Comparison of ENCODE assay signal across 8 cellular contexts in the genomic region with DNA sequence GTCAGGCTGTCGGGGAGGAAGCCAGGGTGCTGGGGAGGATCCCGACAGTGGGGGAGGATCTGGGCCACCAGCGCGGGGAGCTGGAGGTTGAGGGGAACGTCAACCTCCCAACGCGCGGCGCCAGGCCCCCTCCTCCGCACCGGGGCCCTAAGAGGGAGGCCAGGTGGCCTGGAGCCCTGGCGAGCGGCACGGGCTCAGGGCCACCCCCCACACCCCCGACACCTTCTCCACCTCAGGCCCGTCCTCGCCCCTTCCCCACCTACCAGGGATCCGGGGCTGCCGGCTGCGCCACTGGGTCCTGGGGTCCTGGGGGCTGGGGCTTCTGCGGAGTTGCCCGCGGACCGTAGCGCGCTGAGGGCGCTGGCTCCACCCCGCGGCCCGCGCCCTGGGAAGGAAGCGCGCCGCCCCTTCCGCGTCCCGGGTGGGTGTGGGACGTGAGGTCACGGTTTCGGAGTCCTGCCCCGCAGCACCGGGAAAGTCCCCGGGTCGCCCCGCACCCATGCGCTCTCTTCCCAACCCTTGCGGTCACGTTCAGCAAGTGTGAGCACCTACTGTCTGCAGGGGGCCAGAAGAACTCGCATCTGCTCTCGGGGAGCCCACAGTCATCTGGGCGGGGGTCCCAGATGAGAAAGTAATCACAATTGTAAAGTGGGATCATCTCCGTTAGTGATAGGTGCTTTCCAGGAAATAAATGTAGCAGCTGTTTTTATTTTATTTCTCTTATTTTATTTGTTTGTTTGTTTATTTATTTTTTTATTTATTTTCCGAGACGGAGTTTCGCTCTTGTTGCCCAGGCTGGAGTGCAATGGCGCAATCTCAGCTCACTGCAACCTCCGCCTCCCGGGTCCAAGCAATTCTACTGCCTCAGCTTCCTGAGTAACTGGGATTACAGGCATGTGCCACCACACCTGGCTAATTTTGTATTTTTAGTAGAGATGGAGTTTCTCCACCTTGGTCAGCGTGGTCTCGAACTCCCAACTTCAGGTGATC. TPM values are rescaled to one million over a fixed set of nuclear protein-coding genes. Genes with fewer than 3 reads are reported as not detected.
DNase-seq lines count a peak whose midpoint lies in the region; ATAC-seq, FAIRE-seq and TF ChIP-seq lines count a peak whose summit lies in the region.

TICAM1 (minus strand) TSS at position 362 of the 990 bp plus-strand sequence. CDS start 13,335 bp downstream, outside the sequence.

- no peak for FAIRE-seq in frontal cortex (lab: Jason Lieb, UNC)

- no peak for TF ChIP-seq POLR2A in testis (IDR thresholded peaks at IDR 0.05)

- no peaks in the 10 kb centered on the region for H3K9me3 ChIP-seq in testis

- no peak for TF ChIP-seq CTCF in testis (IDR thresholded peaks at IDR 0.05)

- intact Hi-C loops in testis (cut with DNase I; ENCODE audit: low total_unique reads): no loop called here

- no peaks in the 10 kb centered on the region for H3K27me3 ChIP-seq in testis

- WGBS in testis, 2 donors: 5 to 9% methylated on average over 26 to 58 of the region's 60 CpGs

- ATAC-seq in GM18498 (IDR thresholded peaks at IDR 0.05; ENCODE audit: unreplicated experiment) (peak; percentile 66), HG02798 (IDR thresholded peaks at IDR 0.05; ENCODE audit: poor library complexity, unreplicated experiment) (peak; percentile 84)

- no peaks in the 10 kb centered on the region for H3K36me3 ChIP-seq in testis (ENCODE audit: low read depth, missing control alignments)

- peaks cover 8% of the 10 kb centered on the region for H3K4me1 ChIP-seq in testis

- peak; percentile 73 for DNase-seq in RPMI7951 (ENCODE audit: low read depth)
- DNase-seq in activated effector memory CD4-positive, alpha-beta T cell treated with anti-CD3 and anti-CD28 coated beads, Interleukin-2, amount 50 U/mL, for 16 hours: peak; percentile 94
- peak; percentile 63 to 80 for DNase-seq in frontal cortex (ENCODE audit: low spot score in 2 of 2)
- peak in 30 of 56 donors; percentile 4 to 70 (median 23) for DNase-seq in nucleus accumbens (lab: John Stamatoyannopoulos, UW)
- peak; percentile 64 for DNase-seq in testis
- DNase-seq in G401 (ENCODE audit: low spot score): no peak

- peak within 1 kb of the TSS; percentile 57 to 93 for H3K4me3 ChIP-seq in testis

- in situ Hi-C loops in G401 (cut with HindIII; ENCODE audit: low sequenced_read_pairs): no loop called here

- H3K27ac ChIP-seq in testis: peak within 1 kb of the TSS; percentile 78 to 91

RNA-seq across cellular contexts. Expression of gene TICAM1, which starts in this region (rescaled TPM):
- total RNA-seq in RPMI7951 (2014; rRNA removed; shearing (Covaris generic)): 2.4 and 2.5 TPM in 2 replicates
- total RNA-seq in frontal cortex (1.2 TPM), testis (1 to 10 TPM; 5.0 to 6.3 TPM)
- polyA plus RNA-seq in testis (ENCODE audit: insufficient read depth, low read depth, low replicate concordance): 4.8 TPM
- not detected in 2 replicates for total RNA-seq in G401 (2014; rRNA removed; shearing (Covaris generic))
